8 cellular contexts compared by ENCODE assay signal in the genomic region with DNA sequence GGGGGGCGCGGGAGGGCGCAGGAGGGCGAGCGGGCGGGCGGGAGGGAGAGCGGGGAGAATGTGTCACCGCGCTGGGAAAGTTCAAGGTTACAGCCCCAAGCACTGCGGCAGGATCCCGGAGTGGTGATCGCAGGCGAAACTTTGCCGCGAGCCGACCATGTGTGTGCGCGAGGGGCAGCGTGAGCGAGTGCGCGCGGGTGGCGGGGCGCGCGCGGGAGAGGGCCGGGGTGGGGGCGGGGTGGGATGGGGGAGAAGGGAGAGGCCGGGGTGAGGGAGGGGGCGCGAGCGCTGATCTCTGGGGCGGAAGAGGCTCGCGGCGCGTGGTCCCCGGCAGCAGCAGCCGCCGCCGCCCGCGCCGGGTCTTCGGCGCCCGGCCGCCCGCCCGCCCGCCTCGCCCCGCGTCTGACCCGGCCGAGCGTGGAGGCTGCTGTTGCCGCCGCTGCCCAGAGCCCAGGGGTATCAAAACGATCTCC. TPM values are rescaled to one million over a fixed set of nuclear protein-coding genes. Genes with fewer than 3 reads are reported as not detected.
DNase-seq lines count a peak whose midpoint lies in the region; ATAC-seq and TF ChIP-seq lines count a peak whose summit lies in the region.

NFIB (minus strand) TSS at position 191 of the 473 bp plus-strand sequence. CDS start 630 bp downstream, outside the sequence.

- intact Hi-C loops in Right ventricle myocardium inferior (cut with DNase I) = loop anchor here (2.0 to 10.0 kb wide), 7 partner anchors 35 to 629 kb away; no protein-coding TSS in a partner anchor

- H3K9me3 Mint-ChIP-seq in activated naive CD8-positive, alpha-beta T cell treated with anti-CD3 and anti-CD28 coated beads for 36 hours = no peaks in the 10 kb centered on the region
- H3K9me3 Mint-ChIP-seq in osteocyte (ENCODE audit: unreplicated experiment) = no peaks in the 10 kb centered on the region

- H3K79me2 ChIP-seq in KMS-11 (ENCODE audit: insufficient read depth, low read depth) = no peaks in the 10 kb centered on the region

- ATAC-seq in Right ventricle myocardium inferior (peak; percentile 12), GM18517 (IDR thresholded peaks at IDR 0.05; ENCODE audit: unreplicated experiment) (no peak)

- H3K27me3 ChIP-seq in KMS-11 (ENCODE audit: insufficient read depth, low read depth) = peaks cover 30% of the 10 kb centered on the region

- DNase-seq in EH (ENCODE audit: low read depth) = peak; percentile 19
- peak; percentile 13 for DNase-seq in activated naive CD8-positive, alpha-beta T cell treated with anti-CD3 and anti-CD28 coated beads for 36 hours
- DNase-seq in Right ventricle myocardium inferior (ENCODE audit: missing footprints) = peak; percentile 74
- no peak for DNase-seq in osteocyte (ENCODE audit: extremely low spot score, unreplicated experiment)
- no peak for DNase-seq in effector CD4-positive, alpha-beta T cell
- no peak for DNase-seq in SW 1271 (lab: John Stamatoyannopoulos, UW)

- peak within 1 kb of the TSS; percentile 56 for H3K27ac Mint-ChIP-seq in activated naive CD8-positive, alpha-beta T cell treated with anti-CD3 and anti-CD28 coated beads for 36 hours
- peak within 1 kb of the TSS; percentile 97 for H3K27ac Mint-ChIP-seq in osteocyte (ENCODE audit: unreplicated experiment)

- H3K9ac ChIP-seq in KMS-11 = peak within 1 kb of the TSS; percentile 63; the same call in 1 of the 2 replicates

- no peak within 1 kb of the TSS for H3K4me3 ChIP-seq in KMS-11 (IDR thresholded peaks at IDR 0.05; ENCODE audit: insufficient read depth, low read depth, low read length)

- H3K4me1 ChIP-seq in KMS-11 (ENCODE audit: low read depth, poor library complexity, severe bottlenecking) = peaks cover 6% of the 10 kb centered on the region

- peak within 1 kb of the TSS; percentile 76 for H3K4me3 Mint-ChIP-seq in activated naive CD8-positive, alpha-beta T cell treated with anti-CD3 and anti-CD28 coated beads for 36 hours
- H3K4me3 Mint-ChIP-seq in osteocyte (ENCODE audit: unreplicated experiment) = peak within 1 kb of the TSS; percentile 91

- peak within 1 kb of the TSS; percentile 98 for H2AFZ ChIP-seq in KMS-11 (ENCODE audit: low read depth)

- peaks cover 82% of the 10 kb centered on the region for H3K27me3 Mint-ChIP-seq in activated naive CD8-positive, alpha-beta T cell treated with anti-CD3 and anti-CD28 coated beads for 36 hours
- no peaks in the 10 kb centered on the region for H3K27me3 Mint-ChIP-seq in osteocyte (ENCODE audit: unreplicated experiment)

- H3K27ac ChIP-seq in KMS-11 = no peak within 1 kb of the TSS

- no peaks in the 10 kb centered on the region for H3K36me3 ChIP-seq in KMS-11 (ENCODE audit: insufficient read depth)

- no peaks in the 10 kb centered on the region for H4K20me1 ChIP-seq in KMS-11 (ENCODE audit: insufficient read depth)

- H3K4me1 Mint-ChIP-seq in activated naive CD8-positive, alpha-beta T cell treated with anti-CD3 and anti-CD28 coated beads for 36 hours = peaks cover 19% of the 10 kb centered on the region
- H3K4me1 Mint-ChIP-seq in osteocyte (ENCODE audit: unreplicated experiment) = peaks cover 51% of the 10 kb centered on the region

- peak within 1 kb of the TSS; percentile 90 for H3K4me2 ChIP-seq in KMS-11

- TF ChIP-seq CTCF in KMS-11 (conservative IDR thresholded peaks at IDR 0.05; ENCODE audit: low read depth, low read length) = no peak
- TF ChIP-seq CTCF in osteocyte (IDR thresholded peaks at IDR 0.05) = no peak

- no peaks in the 10 kb centered on the region for H3K36me3 Mint-ChIP-seq in activated naive CD8-positive, alpha-beta T cell treated with anti-CD3 and anti-CD28 coated beads for 36 hours
- no peaks in the 10 kb centered on the region for H3K36me3 Mint-ChIP-seq in osteocyte (ENCODE audit: unreplicated experiment)

RNA-seq across cellular contexts. Expression of gene NFIB, which starts in this region (rescaled TPM):
- not detected for total RNA-seq in activated naive CD8-positive, alpha-beta T cell treated with anti-CD3 and anti-CD28 coated beads for 36 hours
- total RNA-seq in Right ventricle myocardium inferior (116 TPM), osteocyte (36.1 and 39.9 TPM in 2 replicates)

Comparison
In these comparisons a context has a peak if more than half of its experiments do, and no peak if none do; other contexts are left out.
1. RNA of gene NFIB (total RNA-seq): 116 TPM in Right ventricle myocardium inferior (single experiment) and 36.1 to 39.9 TPM in osteocyte; not detected in activated naive CD8-positive, alpha-beta T cell treated with anti-CD3 and anti-CD28 coated beads for 36 hours; every median in the first group is over 10 times any median in the second.
2. Peak in DNase-seq in activated naive CD8-positive, alpha-beta T cell treated with anti-CD3 and anti-CD28 coated beads for 36 hours; RNA of the gene not detected or under 1 TPM.
3. DNase-seq: peak in EH (single experiment) and Right ventricle myocardium inferior (single experiment); none in osteocyte (single experiment), effector CD4-positive, alpha-beta T cell (single experiment) and SW 1271 (0 of 2).